Comparison of ENCODE assay signal across 32 cellular contexts in genomic region chr17:28191018-28191417, GRCh38.
"Had no signal": no experiment of that assay in that cellular context is flagged by ENCODE, and none has a peak within 500 bp of the region (broad histone marks: within the 10 kb centered on the region; RNA-seq: fewer than 3 reads in every experiment).

No MANE protein-coding gene starts in this region.

- H3K4me3 Mint-ChIP-seq: activated B cell treated with CpG ODN at 0.5 μM for 24 hours; activated CD4-positive, alpha-beta memory T cell treated with anti-CD3 and anti-CD28 coated beads for 36 hours; activated naive CD8-positive, alpha-beta T cell treated with anti-CD3 and anti-CD28 coated beads for 36 hours; activated T-cell treated with anti-CD3 and anti-CD28 coated beads, Interleukin-2, amount 50 U/mL, for 4 hours; activated T-helper 1 cell treated with anti-CD3 and anti-CD28 coated beads, Interleukin-12 subunit alpha, Interleukin-12 subunit beta, Interleukin-2, Interleukin-4 antibody, amounts not matched to agents 30 ng/mL and 10 ng/mL and 1 ng/mL, durations not matched to agents 14 hours and 24 hours and 36 hours; T-helper 1 cell treated with Interleukin-12 subunit alpha and Interleukin-12 subunit beta and Interleukin-4 antibody, amounts not matched to agents 30 μg/mL and 1 μg/mL, for 36 hours; T-helper 2 cell treated with Interferon-gamma antibody and Interleukin-4, amounts not matched to agents 5 μg/mL and 100 μg/mL, for 36 hours had no signal

- H3K4me1 ChIP-seq: breast epithelium, Peyer's patch, SJSA1 had no signal

- H3K4me2 ChIP-seq: KMS-11, SK-N-SH had no signal

- H3K27ac Mint-ChIP-seq: activated B cell treated with CpG ODN at 0.5 μM for 24 hours; activated CD4-positive, alpha-beta memory T cell treated with anti-CD3 and anti-CD28 coated beads for 36 hours; activated naive CD8-positive, alpha-beta T cell treated with anti-CD3 and anti-CD28 coated beads for 36 hours; activated T-helper 1 cell treated with anti-CD3 and anti-CD28 coated beads, Interleukin-12 subunit alpha, Interleukin-12 subunit beta, Interleukin-2, Interleukin-4 antibody, amounts not matched to agents 30 ng/mL and 10 ng/mL and 1 ng/mL, durations not matched to agents 14 hours and 24 hours and 36 hours; T-helper 1 cell treated with Interleukin-12 subunit alpha and Interleukin-12 subunit beta and Interleukin-4 antibody, amounts not matched to agents 30 μg/mL and 1 μg/mL, for 36 hours; T-helper 2 cell treated with Interferon-gamma antibody and Interleukin-4, amounts not matched to agents 5 μg/mL and 100 μg/mL, for 36 hours had no signal

- H3K27ac ChIP-seq: body of pancreas, breast epithelium, KMS-11, Peyer's patch, SJSA1, VCaP had no signal

- H3K4me3 ChIP-seq: body of pancreas, breast epithelium, Peyer's patch, SJSA1 had no signal

- H3K9me3 ChIP-seq: body of pancreas, breast epithelium, Peyer's patch, SJSA1, SK-N-SH had no signal

- DNase-seq: activated B cell treated with CpG ODN at 0.5 μM for 24 hours; activated CD4-positive, alpha-beta memory T cell treated with anti-CD3 and anti-CD28 coated beads for 36 hours; activated CD4-positive, alpha-beta T cell treated with anti-CD3 and anti-CD28 coated beads for 4 hours; activated CD4-positive, alpha-beta T cell treated with anti-CD3 and anti-CD28 coated beads, Interleukin-2, amount 50 U/mL, for 1 hour; activated CD4-positive, CD25-positive, alpha-beta regulatory T cell treated with anti-CD3 and anti-CD28 coated beads, Interleukin-2, amount 50 U/mL, for 72 hours; activated CD8-positive, alpha-beta memory T cell treated with anti-CD3 and anti-CD28 coated beads, Interleukin-2, amount 50 U/mL, for 4 hours; activated effector memory CD4-positive, alpha-beta T cell treated with Interleukin-2 at 50 U/mL for 16 hours; activated naive CD4-positive, alpha-beta T cell treated with anti-CD3 and anti-CD28 coated beads, Interleukin-2, amount 50 U/mL, for 16 hours; activated naive CD8-positive, alpha-beta T cell treated with anti-CD3 and anti-CD28 coated beads for 36 hours; activated T-cell treated with anti-CD3 and anti-CD28 coated beads for 4 hours; activated T-cell treated with anti-CD3 and anti-CD28 coated beads, Interleukin-2, amount 50 U/mL, for 4 hours; amygdala; body of pancreas; MM.1S; MV-4-11; NCI-H1092; NCI-H1436 treated with DMSO at 0.1 percent for 48 hours; NCI-H1694 treated with DMSO at 0.1 percent for 48 hours; NCI-H2029; NCI-H345; NCI-H524 treated with DMSO at 0.1 percent for 48 hours; Peyer's patch; RPMI8226; SHP77 treated with DMSO at 0.1 percent for 48 hours; SK-N-SH had no signal

- H3K9me3 Mint-ChIP-seq: activated B cell treated with CpG ODN at 0.5 μM for 24 hours; activated CD4-positive, alpha-beta memory T cell treated with anti-CD3 and anti-CD28 coated beads for 36 hours; activated T-cell treated with anti-CD3 and anti-CD28 coated beads, Interleukin-2, amount 50 U/mL, for 4 hours had no signal

- H3K27me3 ChIP-seq: body of pancreas, breast epithelium, Peyer's patch, SJSA1 had no signal

- H3K9ac ChIP-seq: KMS-11, SK-N-SH had no signal

- H3K36me3 ChIP-seq: breast epithelium had no signal

- ATAC-seq: activated T-cell treated with anti-CD3 and anti-CD28 coated beads, Interleukin-2, amount 50 U/mL, for 4 hours; body of pancreas had no signal

- H3K27me3 Mint-ChIP-seq: activated B cell treated with CpG ODN at 0.5 μM for 24 hours; activated CD4-positive, alpha-beta memory T cell treated with anti-CD3 and anti-CD28 coated beads for 36 hours; activated naive CD8-positive, alpha-beta T cell treated with anti-CD3 and anti-CD28 coated beads for 36 hours had no signal
